8 cellular contexts compared by ENCODE assay signal in the genomic region with DNA sequence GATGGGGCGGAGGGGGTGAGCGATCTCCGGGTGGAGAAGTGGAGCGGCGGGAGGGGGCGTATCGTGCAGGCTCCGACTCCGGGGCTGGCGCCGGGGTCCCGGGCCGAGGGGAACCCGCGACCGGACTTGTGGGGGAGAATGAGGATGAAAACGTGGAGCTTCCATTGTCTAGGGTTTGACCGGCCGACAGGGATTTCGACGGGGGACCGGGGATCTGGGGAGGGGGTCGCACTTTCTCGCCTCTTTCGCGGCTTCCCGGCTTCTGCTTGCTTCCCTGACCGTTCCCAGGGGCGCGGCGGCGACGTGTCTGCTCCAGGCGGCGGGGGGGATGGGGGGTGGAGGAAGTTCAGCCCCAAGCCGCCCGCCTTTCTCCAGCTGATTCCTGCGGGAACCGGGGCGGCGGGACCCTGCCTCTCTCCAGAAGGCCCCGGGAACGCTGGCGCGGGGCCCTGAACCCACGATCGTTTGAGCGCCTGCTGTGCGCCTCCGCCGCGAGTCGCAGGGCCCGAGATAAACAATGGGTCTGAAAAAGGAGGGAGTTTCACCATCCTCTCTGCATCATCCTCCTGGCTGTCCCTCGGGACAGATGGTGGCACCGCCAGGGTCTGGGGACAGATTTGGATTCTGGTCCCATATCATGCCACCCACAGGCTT. TPM values are rescaled to one million over a fixed set of nuclear protein-coding genes. Genes with fewer than 3 reads are reported as not detected.
DNase-seq lines count a peak whose midpoint lies in the region; ATAC-seq lines count a peak whose summit lies in the region.

No MANE protein-coding gene starts in this region.

- H3K27me3 Mint-ChIP-seq in activated naive CD4-positive, alpha-beta T cell treated with anti-CD3 and anti-CD28 coated beads, Interleukin-2, amount 10 ng/mL, durations not matched to agents 7 days and 5 days: no peaks in the 10 kb centered on the region

- peaks cover 11% of the 10 kb centered on the region for H3K36me3 ChIP-seq in ES-I3 (ENCODE audit: insufficient read depth, low read length)

- H3K9ac ChIP-seq in ES-I3 (ENCODE audit: low read depth, low read length): peak overlapping the region; percentile 96

- H3K9me3 Mint-ChIP-seq in activated naive CD4-positive, alpha-beta T cell treated with anti-CD3 and anti-CD28 coated beads, Interleukin-2, amount 10 ng/mL, durations not matched to agents 7 days and 5 days: no peaks in the 10 kb centered on the region

- intact Hi-C loops in Right ventricle myocardium superior (cut with DNase I): loop anchor here (5.0 kb wide), 1 partner anchor 35 kb away; a partner anchor contains a TSS

- H3K9me3 ChIP-seq in ES-I3 (ENCODE audit: control insufficient read depth, insufficient read depth, low read length): no peaks in the 10 kb centered on the region

- CTCF ChIA-PET in activated naive CD4-positive, alpha-beta T cell treated with anti-CD3 and anti-CD28 coated beads, Interleukin-2, amount 10 ng/mL, durations not matched to agents 7 days and 5 days (lab: Charles Lee): interaction anchor here (0.8 to 2.7 kb wide), 3 partner anchors 9 to 36 kb away, joined by 4 to 11 read pairs (median 5); no protein-coding TSS in a partner anchor

- peak overlapping the region; percentile 84 for H3K4me3 Mint-ChIP-seq in activated naive CD4-positive, alpha-beta T cell treated with anti-CD3 and anti-CD28 coated beads, Interleukin-2, amount 10 ng/mL, durations not matched to agents 7 days and 5 days

- peak; percentile 47 for DNase-seq in NAMALWA (ENCODE audit: low spot score)
- DNase-seq in activated naive CD4-positive, alpha-beta T cell treated with anti-CD3 and anti-CD28 coated beads, Interleukin-2, amount 10 ng/mL, durations not matched to agents 7 days and 5 days: peak; percentile 46
- peak; percentile 79 for DNase-seq in Right ventricle myocardium superior
- DNase-seq in pons (ENCODE audit: low spot score): peak; percentile 26
- DNase-seq in foreskin melanocyte: no peak

- H3K36me3 Mint-ChIP-seq in activated naive CD4-positive, alpha-beta T cell treated with anti-CD3 and anti-CD28 coated beads, Interleukin-2, amount 10 ng/mL, durations not matched to agents 7 days and 5 days: peaks cover 40% of the 10 kb centered on the region

- H3K27ac Mint-ChIP-seq in activated naive CD4-positive, alpha-beta T cell treated with anti-CD3 and anti-CD28 coated beads, Interleukin-2, amount 10 ng/mL, durations not matched to agents 7 days and 5 days: peak overlapping the region; percentile 99

- ATAC-seq in Right ventricle myocardium superior (ENCODE audit: poor library complexity) (peak; percentile 29), GM21576 (IDR thresholded peaks at IDR 0.05; ENCODE audit: unreplicated experiment) (no peak), GM21737 (IDR thresholded peaks at IDR 0.05; ENCODE audit: unreplicated experiment) (no peak)

- H3K4me1 ChIP-seq in ES-I3 (ENCODE audit: insufficient read depth, low read length): peaks cover 16% of the 10 kb centered on the region

- H3K4me1 Mint-ChIP-seq in activated naive CD4-positive, alpha-beta T cell treated with anti-CD3 and anti-CD28 coated beads, Interleukin-2, amount 10 ng/mL, durations not matched to agents 7 days and 5 days: peaks cover 74% of the 10 kb centered on the region

RNA-seq across cellular contexts. Expression of a gene that starts 0.8 kb away (rescaled TPM):
- 74.7 TPM for total RNA-seq in Right ventricle myocardium superior

RNA-seq across cellular contexts. Expression of a gene that starts 34.6 kb away (rescaled TPM):
- total RNA-seq in Right ventricle myocardium superior: 16.8 TPM
